Comparison of ENCODE assay signal across 28 cellular contexts in the genomic region with DNA sequence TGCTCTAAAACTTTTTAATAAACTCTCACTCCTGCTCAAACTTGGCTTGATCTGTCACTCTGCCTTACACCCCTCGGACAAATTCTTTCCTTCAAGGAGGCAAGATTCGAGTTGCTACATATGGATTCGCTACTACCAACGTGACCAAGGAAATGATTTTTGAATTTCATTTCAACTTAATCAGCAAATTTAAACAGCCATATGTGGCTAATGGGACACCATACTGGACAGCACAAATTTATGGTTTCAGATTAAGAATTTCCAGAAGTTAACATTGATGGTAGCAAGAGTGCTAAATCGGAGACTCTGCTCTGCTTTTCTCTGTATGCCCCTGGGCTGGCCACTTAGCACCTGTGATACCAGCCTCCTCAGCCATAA.
"Had no signal": no experiment of that assay in that cellular context is flagged by ENCODE, and none has a peak within 500 bp of the region (broad histone marks: within the 10 kb centered on the region; RNA-seq: fewer than 3 reads in every experiment).

No MANE protein-coding gene starts in this region.

- H3K27me3 ChIP-seq: colonic mucosa, esophagus squamous epithelium, foreskin keratinocyte, gastrocnemius medialis, heart left ventricle had no signal

- FAIRE-seq: colon, endometrium, endothelial cell of umbilical vein, frontal cortex had no signal

- ATAC-seq: effector memory CD8-positive, alpha-beta T cell; esophagus mucosa; foreskin keratinocyte; gastrocnemius medialis; gastroesophageal sphincter; heart left ventricle; heart right ventricle had no signal

- H3K9me3 ChIP-seq: colonic mucosa, esophagus squamous epithelium, gastrocnemius medialis had no signal

- H3K36me3 ChIP-seq: colonic mucosa, esophagus muscularis mucosa, esophagus squamous epithelium, gastrocnemius medialis, gastroesophageal sphincter, heart left ventricle, heart right ventricle had no signal

- DNase-seq: colonic mucosa; cortex of kidney; dermis blood vessel endothelial cell; dorsolateral prefrontal cortex; effector CD4-positive, alpha-beta T cell; effector CD8-positive, alpha-beta T cell; effector memory CD4-positive, alpha-beta T cell; effector memory CD8-positive, alpha-beta T cell; endodermal cell; erythroblast; esophagus squamous epithelium; foreskin fibroblast; foreskin keratinocyte; foreskin melanocyte; gastrocnemius medialis; glutamatergic neuron; head of caudate nucleus; heart left ventricle; heart right ventricle had no signal

- H3K27ac ChIP-seq: colonic mucosa, coronary artery, dorsolateral prefrontal cortex, epithelial cell of prostate, esophagus muscularis mucosa, esophagus squamous epithelium, foreskin keratinocyte, gastrocnemius medialis, gastroesophageal sphincter, heart left ventricle, heart right ventricle had no signal

- H3K4me3 ChIP-seq: colonic mucosa, coronary artery, dorsolateral prefrontal cortex, esophagus muscularis mucosa, esophagus squamous epithelium, gastrocnemius medialis, gastroesophageal sphincter, heart left ventricle, heart right ventricle had no signal

- H3K4me1 ChIP-seq: colonic mucosa, esophagus muscularis mucosa, esophagus squamous epithelium, foreskin keratinocyte, gastrocnemius medialis, gastroesophageal sphincter, heart left ventricle, heart right ventricle had no signal
